8 cellular contexts compared by ENCODE assay signal in the genomic region with DNA sequence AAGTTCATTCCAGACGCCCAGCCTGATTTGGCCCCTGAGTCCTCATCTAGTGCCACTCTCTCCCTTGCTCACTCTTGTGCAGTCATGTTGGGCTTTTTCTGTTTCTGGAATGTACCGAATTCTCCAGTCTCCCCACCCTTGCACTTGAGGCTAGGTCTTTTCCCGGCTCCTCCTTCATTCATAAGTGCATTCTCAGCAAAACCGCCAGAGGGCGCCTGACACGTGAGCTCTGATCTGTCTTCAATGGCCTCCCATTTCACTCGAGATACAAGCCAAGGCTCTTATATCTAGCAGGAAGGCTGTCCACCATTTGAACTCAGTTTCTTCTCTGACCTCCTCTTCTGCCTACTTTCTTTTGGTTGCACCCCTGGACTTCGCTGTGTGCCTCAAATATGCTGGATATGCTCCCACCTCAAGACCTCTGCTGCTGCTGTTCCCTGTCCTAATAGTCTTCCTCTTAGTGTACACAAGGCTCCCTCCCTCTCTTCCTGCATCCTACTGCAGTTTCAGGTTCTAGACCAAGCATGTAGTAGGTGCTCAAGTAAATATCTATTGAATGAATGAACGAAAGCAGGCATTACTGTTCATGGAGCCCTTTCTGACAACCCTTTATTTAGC.
DNase-seq lines count a peak whose midpoint lies in the region; ATAC-seq, FAIRE-seq and TF ChIP-seq lines count a peak whose summit lies in the region.

No MANE protein-coding gene starts in this region.

- in situ Hi-C loops in gastrocnemius medialis (cut with MboI; ENCODE audit: low sequenced_read_pairs in 4 of 4) = loop anchor here in 3 of 4 donors (10.0 to 25.0 kb wide), 2 partner anchors 489 to 491 kb away; no protein-coding TSS in a partner anchor

- H4K20me1 ChIP-seq in astrocyte (ENCODE audit: insufficient read depth, low read length) = no peaks in the 10 kb centered on the region

- H3K36me3 ChIP-seq in astrocyte (ENCODE audit: insufficient read depth, low read length) (no peaks in the 10 kb centered on the region), gastrocnemius medialis (no peaks in the 10 kb centered on the region)

- ATAC-seq in HG02759 (IDR thresholded peaks at IDR 0.05; ENCODE audit: unreplicated experiment) (peak; percentile 98), T-helper 17 cell (peak; percentile 85), gastrocnemius medialis (peak; percentile 39 to 45)

- peak; percentile 85 for FAIRE-seq in astrocyte (lab: Jason Lieb, UNC)

- H3K4me2 ChIP-seq in astrocyte (ENCODE audit: low read length) = no peak overlapping the region

- H3K4me1 ChIP-seq in astrocyte (ENCODE audit: insufficient read depth, low read length) = no peaks in the 10 kb centered on the region
- no peaks in the 10 kb centered on the region for H3K4me1 ChIP-seq in gastrocnemius medialis

- H3K4me1 Mint-ChIP-seq in T-helper 17 cell (peaks cover 9% of the 10 kb centered on the region), astrocyte (ENCODE audit: low read depth, unreplicated experiment) (peaks cover 47% of the 10 kb centered on the region)

- H3K36me3 Mint-ChIP-seq in T-helper 17 cell (ENCODE audit: low read depth) (no peaks in the 10 kb centered on the region), astrocyte (ENCODE audit: low read depth, unreplicated experiment) (peaks cover 16% of the 10 kb centered on the region)

- intact Hi-C loops in gastrocnemius medialis (cut with DNase I; ENCODE audit: low total_unique reads) = loop anchor here (5.0 kb wide), 1 partner anchor 499 kb away; no protein-coding TSS in a partner anchor

- H3K9ac ChIP-seq in astrocyte (ENCODE audit: low read length) = no peak overlapping the region

- H3K27ac Mint-ChIP-seq in T-helper 17 cell (no peak overlapping the region), astrocyte (ENCODE audit: unreplicated experiment) (peak overlapping the region; percentile 42)

- no peaks in the 10 kb centered on the region for H3K27me3 ChIP-seq in astrocyte (ENCODE audit: insufficient read depth, low read length)
- no peaks in the 10 kb centered on the region for H3K27me3 ChIP-seq in gastrocnemius medialis

- H3K27ac ChIP-seq in astrocyte (ENCODE audit: low read depth, low read length) = no peak overlapping the region
- no peak overlapping the region for H3K27ac ChIP-seq in gastrocnemius medialis

- H3K9me3 Mint-ChIP-seq in astrocyte (ENCODE audit: unreplicated experiment) = no peaks in the 10 kb centered on the region

- H3K4me3 Mint-ChIP-seq in T-helper 17 cell = no peak overlapping the region
- H3K4me3 Mint-ChIP-seq in astrocyte (ENCODE audit: unreplicated experiment) = no peak overlapping the region

- TF ChIP-seq POLR2A in gastrocnemius medialis (IDR thresholded peaks at IDR 0.05) = no peak

- H3K9me3 ChIP-seq in T-helper 17 cell (ENCODE audit: control insufficient read depth, low read length, poor library complexity, severe bottlenecking) (no peaks in the 10 kb centered on the region), astrocyte (ENCODE audit: insufficient read depth, low read depth, low read length) (no peaks in the 10 kb centered on the region), gastrocnemius medialis (no peaks in the 10 kb centered on the region)

- DNase-seq in NK-92 treated with Interleukin-12 subunit alpha and Interleukin-12 subunit beta, amount 100 ng/mL, for 24 hours (lab: John Stamatoyannopoulos, UW) = peak; percentile 11
- DNase-seq in NK-92 (lab: John Stamatoyannopoulos, UW; ENCODE audit: unreplicated experiment) (no peak), NCI-H1092 treated with DMSO at 0.1 percent for 48 hours (lab: John Stamatoyannopoulos, UW) (peak; percentile 28), T-helper 17 cell (peak; percentile 20 to 54 (median 22)), astrocyte (ENCODE audit: low read depth) (peak; percentile 64), hepatic stellate cell (ENCODE audit: low spot score) (peak; percentile 66), gastrocnemius medialis (peak in 1 of 2 donors; percentile 19)

- no peaks in the 10 kb centered on the region for H3K79me2 ChIP-seq in astrocyte (ENCODE audit: insufficient read depth, low read length)

- peak; percentile 91 for TF ChIP-seq CTCF in astrocyte (IDR thresholded peaks at IDR 0.05; ENCODE audit: insufficient read depth, low read depth, low read length)
- TF ChIP-seq CTCF in gastrocnemius medialis (IDR thresholded peaks at IDR 0.05 in 4 of 5, conservative IDR thresholded peaks at IDR 0.05 in 1 of 5) = peak in 4 of 5 experiments; percentile 47 to 65 (median 58)

- H3K27me3 Mint-ChIP-seq in T-helper 17 cell (peaks cover 26% of the 10 kb centered on the region), astrocyte (ENCODE audit: low read depth, unreplicated experiment) (no peaks in the 10 kb centered on the region)

- H2AFZ ChIP-seq in astrocyte (ENCODE audit: low read depth, low read length) = peak overlapping the region; percentile 16

- H3K4me3 ChIP-seq in astrocyte (ENCODE audit: insufficient read depth, low read depth, low read length) = no peak overlapping the region
- no peak overlapping the region for H3K4me3 ChIP-seq in gastrocnemius medialis

Comparison
In these comparisons a context has a peak if more than half of its experiments do, and no peak if none do; other contexts are left out.
1. ATAC-seq: peak in every context shown above with its lines; median percentile 98 in HG02759; 85 in T-helper 17 cell; 42 in gastrocnemius medialis.